In the genomic region with DNA sequence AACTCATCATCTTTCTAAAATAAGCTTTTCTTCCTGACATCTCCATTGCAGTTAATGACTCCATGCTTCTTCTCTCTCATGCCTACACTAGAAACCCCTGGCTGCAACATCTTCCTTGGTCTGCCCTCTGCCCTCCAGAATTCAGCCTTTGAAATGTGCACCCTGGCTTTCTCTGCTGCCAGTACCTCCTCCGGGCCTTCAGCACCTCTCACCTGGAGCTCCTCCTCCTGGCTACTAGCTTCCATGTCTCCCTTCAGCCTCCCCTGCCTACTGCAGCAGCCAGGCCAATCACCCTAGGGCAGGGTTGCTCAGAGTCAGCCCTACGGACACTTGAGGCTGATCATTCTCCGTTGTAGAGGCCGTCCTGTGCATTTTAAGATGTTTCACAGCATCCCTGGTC, we compare ENCODE assay signal across 19 cellular contexts. TPM values are rescaled to one million over a fixed set of nuclear protein-coding genes. Genes with fewer than 3 reads are reported as not detected.
DNase-seq lines count a peak whose midpoint lies in the region; ATAC-seq and TF ChIP-seq lines count a peak whose summit lies in the region.
"Had no signal": no experiment of that assay in that cellular context is flagged by ENCODE, and none has a peak within 500 bp of the region (broad histone marks: within the 10 kb centered on the region; RNA-seq: fewer than 3 reads in every experiment).

No MANE protein-coding gene starts in this region.

- peak in 1 of 2 experiments; percentile 48; a peak in 2 of 4 replicates for TF ChIP-seq CTCF in GM23338 (conservative IDR thresholded peaks at IDR 0.05; ENCODE audit: low read depth in 2 of 2)
- TF ChIP-seq CTCF in PC-3 (conservative IDR thresholded peaks at IDR 0.05; ENCODE audit: low read depth, low read length): peak; percentile 32; the same call in 1 of the 2 replicates
- TF ChIP-seq CTCF in foreskin keratinocyte (conservative IDR thresholded peaks at IDR 0.05): peak; percentile 30

- H3K9me2 ChIP-seq in GM23338 (ENCODE audit: insufficient read depth): no peaks in the 10 kb centered on the region
- H3K9me2 ChIP-seq in PC-3 (replicated peaks; ENCODE audit: low read length): no peaks in the 10 kb centered on the region

- no peak for TF ChIP-seq POLR2A in GM18505 (IDR thresholded peaks at IDR 0.05; ENCODE audit: borderline replicate concordance, extremely low read depth, insufficient read depth, insufficient read length)

- no peaks in the 10 kb centered on the region for H3K36me3 Mint-ChIP-seq in GM23338 (ENCODE audit: low read depth)
- no peaks in the 10 kb centered on the region for H3K36me3 Mint-ChIP-seq in activated T-helper 1 cell treated with anti-CD3 and anti-CD28 coated beads, Interleukin-12 subunit alpha, Interleukin-12 subunit beta, Interleukin-2, Interleukin-4 antibody, amounts not matched to agents 30 ng/mL and 10 ng/mL and 1 ng/mL, durations not matched to agents 14 hours and 24 hours and 36 hours (ENCODE audit: low read depth)

- H3K9me3 Mint-ChIP-seq in GM23338: no peaks in the 10 kb centered on the region
- H3K9me3 Mint-ChIP-seq in activated T-helper 1 cell treated with anti-CD3 and anti-CD28 coated beads, Interleukin-12 subunit alpha, Interleukin-12 subunit beta, Interleukin-2, Interleukin-4 antibody, amounts not matched to agents 30 ng/mL and 10 ng/mL and 1 ng/mL, durations not matched to agents 14 hours and 24 hours and 36 hours: no peaks in the 10 kb centered on the region
- H3K9me3 Mint-ChIP-seq: CD4-positive, alpha-beta T cell had no signal

- CTCF ChIA-PET in PC-3 (lab: Charles Lee): interaction anchor here (1.0 kb wide), 1 partner anchor 212 kb away, joined by 3 read pairs; no protein-coding TSS in a partner anchor

- H3K36me3 ChIP-seq in GM23338 (ENCODE audit: insufficient read depth): no peaks in the 10 kb centered on the region
- H3K36me3 ChIP-seq in PC-3 (ENCODE audit: low read depth, low read length): no peaks in the 10 kb centered on the region
- H3K36me3 ChIP-seq: HAP-1 had no signal

- no peak overlapping the region for H3K4me3 ChIP-seq in GM23338
- no peak overlapping the region for H3K4me3 ChIP-seq in PC-3 (ENCODE audit: low read length)
- H3K4me3 ChIP-seq: HAP-1 had no signal

- H3K79me2 ChIP-seq in GM23338 (replicated peaks; ENCODE audit: insufficient read depth): no peaks in the 10 kb centered on the region
- no peaks in the 10 kb centered on the region for H3K79me2 ChIP-seq in PC-3 (ENCODE audit: low read length)

- H3K9ac ChIP-seq in PC-3 (ENCODE audit: low read length): no peak overlapping the region

- BruUV-seq in PC-3 (replicated peaks; lab: Mats Ljungman, UMichigan): no TSS peak

- H4K20me1 ChIP-seq in GM23338 (replicated peaks; ENCODE audit: insufficient read depth) (no peaks in the 10 kb centered on the region), PC-3 (ENCODE audit: low read length) (no peaks in the 10 kb centered on the region)

- H3K4me2 ChIP-seq in GM23338: no peak overlapping the region
- no peak overlapping the region for H3K4me2 ChIP-seq in PC-3 (ENCODE audit: low read length)

- POLR2A ChIA-PET in PC-3 (lab: Charles Lee; ENCODE audit: unreplicated experiment): no interaction called here

- intact Hi-C loops in PC-3 (cut with micrococcal nuclease): no loop called here
- intact Hi-C loops in activated T-helper 1 cell treated with anti-CD3 and anti-CD28 coated beads, Interleukin-12 subunit alpha, Interleukin-12 subunit beta, Interleukin-2, Interleukin-4 antibody, amounts not matched to agents 30 ng/mL and 10 ng/mL and 1 ng/mL, durations not matched to agents 14 hours and 24 hours and 36 hours (cut with micrococcal nuclease): no loop called here

- H3K4me1 ChIP-seq in GM23338 (ENCODE audit: insufficient read depth) (no peaks in the 10 kb centered on the region), PC-3 (ENCODE audit: insufficient read depth, low read length) (no peaks in the 10 kb centered on the region), foreskin keratinocyte (no peaks in the 10 kb centered on the region)
- H3K4me1 ChIP-seq: HAP-1 had no signal

- no peaks in the 10 kb centered on the region for H3K9me3 ChIP-seq in PC-3 (ENCODE audit: low read length)
- H3K9me3 ChIP-seq: HAP-1 had no signal

- H3K4me1 Mint-ChIP-seq in GM23338: peaks cover 5% of the 10 kb centered on the region; the same call in 2 of the 3 replicates
- H3K4me1 Mint-ChIP-seq in activated T-helper 1 cell treated with anti-CD3 and anti-CD28 coated beads, Interleukin-12 subunit alpha, Interleukin-12 subunit beta, Interleukin-2, Interleukin-4 antibody, amounts not matched to agents 30 ng/mL and 10 ng/mL and 1 ng/mL, durations not matched to agents 14 hours and 24 hours and 36 hours (ENCODE audit: low read depth): no peaks in the 10 kb centered on the region

- DNase-seq in GM23338 (ENCODE audit: low spot score) (peak; percentile 37), PC-3 (no peak), foreskin keratinocyte (no peak), left lobe of liver (ENCODE audit: low spot score) (no peak), NCI-H524 (lab: John Stamatoyannopoulos, UW) (no peak), NCI-H446 treated with DMSO at 0.1 percent for 48 hours (lab: John Stamatoyannopoulos, UW) (no peak)
- DNase-seq in activated T-helper 1 cell treated with anti-CD3 and anti-CD28 coated beads, Interleukin-12 subunit alpha, Interleukin-12 subunit beta, Interleukin-2, Interleukin-4 antibody, amounts not matched to agents 30 ng/mL and 10 ng/mL and 1 ng/mL, durations not matched to agents 14 hours and 24 hours and 36 hours (ENCODE audit: low spot score): no peak
- DNase-seq: Calu3; CD4-positive, alpha-beta T cell; DMS79 treated with DMSO at 0.1 percent for 48 hours; KG1; MV-4-11; NCI-H1694 treated with DMSO at 0.1 percent for 48 hours; NCI-H2107; NCI-H510A treated with DMSO at 0.1 percent for 48 hours; NCI-H82 had no signal

- H3K27me3 ChIP-seq in GM23338 (ENCODE audit: insufficient read depth): no peaks in the 10 kb centered on the region
- H3K27me3 ChIP-seq in PC-3 (ENCODE audit: low read length): peaks cover 46% of the 10 kb centered on the region
- peaks cover 1% of the 10 kb centered on the region for H3K27me3 ChIP-seq in foreskin keratinocyte

- no peak overlapping the region for H3K27ac ChIP-seq in GM23338 (ENCODE audit: low read depth)
- H3K27ac ChIP-seq in PC-3 (ENCODE audit: low read length): no peak overlapping the region
- H3K27ac ChIP-seq in foreskin keratinocyte: no peak overlapping the region

- ATAC-seq in GM23338 (peak; percentile 94), PC-3 (peak; percentile 55; the same call in 1 of the 2 replicates), foreskin keratinocyte (no peak), left lobe of liver (peak; percentile 40), GM18505 (IDR thresholded peaks at IDR 0.05; ENCODE audit: unreplicated experiment) (no peak)

- no peak overlapping the region for H3K27ac Mint-ChIP-seq in GM23338
- no peak overlapping the region for H3K27ac Mint-ChIP-seq in activated T-helper 1 cell treated with anti-CD3 and anti-CD28 coated beads, Interleukin-12 subunit alpha, Interleukin-12 subunit beta, Interleukin-2, Interleukin-4 antibody, amounts not matched to agents 30 ng/mL and 10 ng/mL and 1 ng/mL, durations not matched to agents 14 hours and 24 hours and 36 hours
- H3K27ac Mint-ChIP-seq: CD4-positive, alpha-beta T cell had no signal

- H3F3A ChIP-seq in GM23338 (replicated peaks; ENCODE audit: low read depth): no peaks in the 10 kb centered on the region
- no peaks in the 10 kb centered on the region for H3F3A ChIP-seq in PC-3 (ENCODE audit: low read length, unreplicated experiment)

- H3K27me3 Mint-ChIP-seq in GM23338 (ENCODE audit: insufficient read depth, low read depth, poor library complexity): no peaks in the 10 kb centered on the region
- peaks cover 2% of the 10 kb centered on the region for H3K27me3 Mint-ChIP-seq in activated T-helper 1 cell treated with anti-CD3 and anti-CD28 coated beads, Interleukin-12 subunit alpha, Interleukin-12 subunit beta, Interleukin-2, Interleukin-4 antibody, amounts not matched to agents 30 ng/mL and 10 ng/mL and 1 ng/mL, durations not matched to agents 14 hours and 24 hours and 36 hours (ENCODE audit: insufficient read depth)
- H3K27me3 Mint-ChIP-seq: CD4-positive, alpha-beta T cell had no signal

- no peak overlapping the region for H2AFZ ChIP-seq in GM23338
- no peak overlapping the region for H2AFZ ChIP-seq in PC-3 (ENCODE audit: low read length)

- no peak overlapping the region for H3K4me3 Mint-ChIP-seq in GM23338
- H3K4me3 Mint-ChIP-seq in activated T-helper 1 cell treated with anti-CD3 and anti-CD28 coated beads, Interleukin-12 subunit alpha, Interleukin-12 subunit beta, Interleukin-2, Interleukin-4 antibody, amounts not matched to agents 30 ng/mL and 10 ng/mL and 1 ng/mL, durations not matched to agents 14 hours and 24 hours and 36 hours: no peak overlapping the region
- H3K4me3 Mint-ChIP-seq: CD4-positive, alpha-beta T cell had no signal

TF ChIP-seq in GM23338, 12 proteins besides CTCF, POLR2A, EP300 and RAD21 (continues in another document):
- TF ChIP-seq EZH2phosphoT487 (IDR thresholded peaks at IDR 0.05; ENCODE audit: unreplicated experiment) (no peak), JUNB (IDR thresholded peaks at IDR 0.05; ENCODE audit: unreplicated experiment) (no peak)

RNA-seq across cellular contexts. Expression of a gene that starts 18.3 kb away (rescaled TPM):
- total RNA-seq in GM23338 (2014; rRNA removed; shearing (Covaris generic)): 2.1 and 3.6 TPM in 2 replicates
- 2.3 and 2.7 TPM in 2 replicates for polyA plus RNA-seq in GM23338 (2016; fragmentation: Nextera tagmentation; extraction: Ambion mirVana)
- total RNA-seq in PC-3 (2014; rRNA removed): 1.3 and 5.2 TPM in 2 replicates
- total RNA-seq in foreskin keratinocyte: 2.4 and 3.0 TPM in 2 replicates
- polyA plus RNA-seq in foreskin keratinocyte: 1.2 and 1.5 TPM in 2 replicates
- total RNA-seq in left lobe of liver: 1.3 TPM
- total RNA-seq in activated T-helper 1 cell treated with anti-CD3 and anti-CD28 coated beads, Interleukin-12 subunit alpha, Interleukin-12 subunit beta, Interleukin-2, Interleukin-4 antibody, amounts not matched to agents 30 ng/mL and 10 ng/mL and 1 ng/mL, durations not matched to agents 14 hours and 24 hours and 36 hours: not detected in 2 replicates

RNA-seq across cellular contexts. Expression of a gene that starts 47.5 kb away (rescaled TPM):
- 0.08 and 0.56 TPM in 2 replicates for total RNA-seq in GM23338 (2014; rRNA removed; shearing (Covaris generic))
- polyA plus RNA-seq in GM23338 (2016; fragmentation: Nextera tagmentation; extraction: Ambion mirVana): not detected in 2 replicates
- not detected in 2 replicates for total RNA-seq in PC-3 (2014; rRNA removed)
- not detected in 2 replicates for total RNA-seq in foreskin keratinocyte
- not detected in 2 replicates for polyA plus RNA-seq in foreskin keratinocyte
- total RNA-seq in left lobe of liver: not detected
- not detected in 2 replicates for total RNA-seq in activated T-helper 1 cell treated with anti-CD3 and anti-CD28 coated beads, Interleukin-12 subunit alpha, Interleukin-12 subunit beta, Interleukin-2, Interleukin-4 antibody, amounts not matched to agents 30 ng/mL and 10 ng/mL and 1 ng/mL, durations not matched to agents 14 hours and 24 hours and 36 hours
- total RNA-seq: CD4-positive, alpha-beta T cell; T-helper 1 cell treated with Interleukin-12 subunit alpha and Interleukin-12 subunit beta and Interleukin-4 antibody, amounts not matched to agents 30 ng/mL and 1 ng/mL, for 36 hours had no signal

Comparison
In these comparisons a context has a peak if more than half of its experiments do, and no peak if none do; other contexts are left out.
1. ATAC-seq: peak in GM23338 (single experiment), PC-3 (single experiment) and left lobe of liver (single experiment); none in foreskin keratinocyte (single experiment) and GM18505 (single experiment).